In the genomic region with DNA sequence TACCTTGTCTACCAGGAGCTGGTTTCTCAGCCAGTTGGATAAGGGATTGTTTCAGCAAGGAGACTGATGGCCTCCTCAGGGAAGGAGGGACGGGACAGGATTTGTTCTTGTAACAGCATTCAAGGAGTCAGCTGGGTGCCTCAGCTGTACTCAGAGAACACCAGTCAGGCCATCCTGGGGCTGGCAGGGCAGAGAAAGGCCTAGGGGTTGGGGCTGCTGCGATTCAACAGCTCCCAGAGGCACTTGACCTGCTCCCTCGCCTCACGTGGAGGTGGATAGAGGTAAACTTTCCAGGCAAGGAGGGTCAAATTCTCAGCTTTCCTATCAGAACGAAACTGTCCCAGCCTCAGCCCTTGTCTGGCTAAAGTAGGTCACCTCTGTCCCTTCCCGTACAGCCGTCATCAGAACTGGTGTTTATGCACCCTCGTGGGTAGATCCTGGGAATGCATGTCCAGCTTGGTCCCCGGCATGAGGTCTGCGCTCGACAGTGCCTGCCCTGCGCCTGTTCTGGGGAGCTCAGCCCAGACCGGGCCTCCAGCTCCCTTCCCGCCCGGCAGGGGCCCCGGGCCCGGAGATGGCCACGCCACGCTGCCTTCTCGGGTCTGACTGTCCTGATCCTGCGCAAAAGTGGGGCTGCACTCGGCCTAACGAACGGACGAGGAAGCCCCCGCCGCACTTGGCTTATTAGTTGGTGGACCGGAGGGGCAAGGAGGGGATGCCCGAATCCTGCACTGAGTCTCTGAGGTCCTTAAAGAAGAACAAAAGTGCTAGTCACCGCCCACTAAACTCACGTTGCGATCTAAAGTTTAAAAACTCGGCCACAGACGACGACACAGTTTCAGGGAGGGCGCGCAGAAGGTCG, we compare ENCODE assay signal across 8 cellular contexts. TPM values are rescaled to one million over a fixed set of nuclear protein-coding genes. Genes with fewer than 3 reads are reported as not detected.
A peak's percentile ranks its signal among the peaks of the same experiment; 100 is the strongest.
DNase-seq lines count a peak whose midpoint lies in the region; ATAC-seq and TF ChIP-seq lines count a peak whose summit lies in the region.

No MANE protein-coding gene starts in this region.

- CTCF ChIA-PET in HEK293T (lab: Yijun Ruan, JAX): interaction anchor here (1.0 to 3.1 kb wide), 5 partner anchors 12 to 141 kb away, joined by 3 to 22 read pairs (median 3); no protein-coding TSS in a partner anchor
- CTCF ChIA-PET in Panc1 (lab: Charles Lee): interaction anchor here (0.6 to 1.3 kb wide), 4 partner anchors 9 to 103 kb away, joined by 3 to 6 read pairs (median 4); no protein-coding TSS in a partner anchor

- TF ChIP-seq CTCF in GM13976 (IDR thresholded peaks at IDR 0.05; ENCODE audit: borderline replicate concordance, control extremely low read depth, extremely low read depth, insufficient read depth, missing control alignments) (no peak), Panc1 (IDR thresholded peaks at IDR 0.05) (no peak), chondrocyte (IDR thresholded peaks at IDR 0.05) (no peak)

- peak overlapping the region; percentile 73 to 79 for H3K4me3 ChIP-seq in Panc1 (ENCODE audit: low read depth in 2 of 2, low read length in 2 of 2)

- no peaks in the 10 kb centered on the region for H3K27me3 ChIP-seq in Panc1 (ENCODE audit: control insufficient read depth, insufficient read depth, low read length)

- no peaks in the 10 kb centered on the region; the same call in 1 of the 2 replicates for H3K36me3 ChIP-seq in Panc1 (ENCODE audit: control insufficient read depth, insufficient read depth, low read length)

- intact Hi-C loops in Panc1 (cut with micrococcal nuclease; ENCODE audit: unreplicated experiment): no loop called here

- H3K36me3 Mint-ChIP-seq in chondrocyte (ENCODE audit: low read depth): no peaks in the 10 kb centered on the region
- peaks cover 12% of the 10 kb centered on the region for H3K36me3 Mint-ChIP-seq in stimulated activated memory B cell treated with anti-CD40 and anti-IgM and Interleukin-4, amounts not matched to agents 10 μg/mL and 1 μg/mL and 100 μg/mL, for 72 hours

- peak overlapping the region; percentile 94 for H3K4me3 Mint-ChIP-seq in chondrocyte (ENCODE audit: unreplicated experiment)
- peak overlapping the region; percentile 95 for H3K4me3 Mint-ChIP-seq in stimulated activated memory B cell treated with anti-CD40 and anti-IgM and Interleukin-4, amounts not matched to agents 10 μg/mL and 1 μg/mL and 100 μg/mL, for 72 hours

- H3K27ac ChIP-seq in Panc1 (ENCODE audit: low read length): peak overlapping the region; percentile 90

- BruUV-seq in Panc1 (replicated peaks; lab: Mats Ljungman, UMichigan): no TSS peak

- no peaks in the 10 kb centered on the region for H3K9me3 Mint-ChIP-seq in chondrocyte (ENCODE audit: low read depth)
- no peaks in the 10 kb centered on the region for H3K9me3 Mint-ChIP-seq in stimulated activated memory B cell treated with anti-CD40 and anti-IgM and Interleukin-4, amounts not matched to agents 10 μg/mL and 1 μg/mL and 100 μg/mL, for 72 hours

- POLR2A ChIA-PET in HEK293T (lab: Yijun Ruan, JAX) (interaction anchor here (0.7 to 2.8 kb wide), 45 partner anchors 7 to 351 kb away, joined by 3 to 35 read pairs (median 6); a partner anchor contains a TSS), Panc1 (lab: Charles Lee) (interaction anchor here (0.5 kb wide), 1 partner anchor 148 kb away, joined by 3 read pairs; no protein-coding TSS in a partner anchor)

- no peaks in the 10 kb centered on the region for H3K27me3 Mint-ChIP-seq in chondrocyte (ENCODE audit: low read depth)
- no peaks in the 10 kb centered on the region for H3K27me3 Mint-ChIP-seq in stimulated activated memory B cell treated with anti-CD40 and anti-IgM and Interleukin-4, amounts not matched to agents 10 μg/mL and 1 μg/mL and 100 μg/mL, for 72 hours

- DNase-seq in GM13976 (ENCODE audit: low spot score): peak; percentile 72
- DNase-seq in HEK293T (ENCODE audit: extremely low spot score): peak; percentile 36
- DNase-seq in Panc1 (ENCODE audit: low read depth, low spot score): no peak
- no peak for DNase-seq in chondrocyte (ENCODE audit: low spot score)
- DNase-seq in left kidney (ENCODE audit: low read depth, low spot score): peak; percentile 68
- no peak for DNase-seq in SIG-M5 treated with dmso at 0.1 percent for 504 hours (lab: John Stamatoyannopoulos, UW; ENCODE audit: unreplicated experiment)
- no peak for DNase-seq in NCI-H2196 treated with DMSO at 0.1 percent for 48 hours (lab: John Stamatoyannopoulos, UW; ENCODE audit: unreplicated experiment)

- no peaks in the 10 kb centered on the region for H3K9me3 ChIP-seq in Panc1 (ENCODE audit: control insufficient read depth, insufficient read depth, low read depth, low read length)

- H3K4me1 ChIP-seq in Panc1 (ENCODE audit: control insufficient read depth, insufficient read depth, low read length): peaks cover 14% of the 10 kb centered on the region

- peaks cover 22% of the 10 kb centered on the region for H3K4me1 Mint-ChIP-seq in chondrocyte (ENCODE audit: low read depth)
- H3K4me1 Mint-ChIP-seq in stimulated activated memory B cell treated with anti-CD40 and anti-IgM and Interleukin-4, amounts not matched to agents 10 μg/mL and 1 μg/mL and 100 μg/mL, for 72 hours: peaks cover 30% of the 10 kb centered on the region

- ATAC-seq in Panc1: peak; percentile 71
- ATAC-seq in stimulated activated memory B cell treated with anti-CD40 and anti-IgM and Interleukin-4, amounts not matched to agents 10 μg/mL and 1 μg/mL and 100 μg/mL, for 72 hours: peak; percentile 64

- peak overlapping the region; percentile 86 for H3K27ac Mint-ChIP-seq in chondrocyte (ENCODE audit: unreplicated experiment)
- peak overlapping the region; percentile 99 for H3K27ac Mint-ChIP-seq in stimulated activated memory B cell treated with anti-CD40 and anti-IgM and Interleukin-4, amounts not matched to agents 10 μg/mL and 1 μg/mL and 100 μg/mL, for 72 hours

- in situ Hi-C loops in GM13976 (cut with MboI; ENCODE audit: low sequenced_read_pairs, unreplicated experiment) (no loop called here), Panc1 (cut with HindIII; ENCODE audit: low pct_unique_long_range_greater_than_20kb, low sequenced_read_pairs) (no loop called here)

TF ChIP-seq in HEK293T, 16 proteins besides CTCF, POLR2A, EP300 and RAD21:
- no peak for TF ChIP-seq SP1 (IDR thresholded peaks at IDR 0.05)
- TF ChIP-seq ELF4 (IDR thresholded peaks at IDR 0.05): no peak
- peak; percentile 73 for TF ChIP-seq L3MBTL2 (conservative IDR thresholded peaks at IDR 0.05)
- TF ChIP-seq ARNT (IDR thresholded peaks at IDR 0.05): no peak
- no peak for TF ChIP-seq HDGF (IDR thresholded peaks at IDR 0.05; ENCODE audit: borderline replicate concordance)
- TF ChIP-seq CTBP1 (IDR thresholded peaks at IDR 0.05; ENCODE audit: borderline replicate concordance): no peak
- TF ChIP-seq, protein P1, sequence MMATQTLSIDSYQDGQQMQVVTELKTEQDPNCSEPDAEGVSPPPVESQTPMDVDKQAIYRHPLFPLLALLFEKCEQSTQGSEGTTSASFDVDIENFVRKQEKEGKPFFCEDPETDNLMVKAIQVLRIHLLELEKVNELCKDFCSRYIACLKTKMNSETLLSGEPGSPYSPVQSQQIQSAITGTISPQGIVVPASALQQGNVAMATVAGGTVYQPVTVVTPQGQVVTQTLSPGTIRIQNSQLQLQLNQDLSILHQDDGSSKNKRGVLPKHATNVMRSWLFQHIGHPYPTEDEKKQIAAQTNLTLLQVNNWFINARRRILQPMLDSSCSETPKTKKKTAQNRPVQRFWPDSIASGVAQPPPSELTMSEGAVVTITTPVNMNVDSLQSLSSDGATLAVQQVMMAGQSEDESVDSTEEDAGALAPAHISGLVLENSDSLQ (IDR thresholded peaks at IDR 0.05): no peak
- no peak for TF ChIP-seq BHLHE40 (IDR thresholded peaks at IDR 0.05; ENCODE audit: borderline replicate concordance)

RNA-seq across cellular contexts. Expression of a gene that starts 0.8 kb away (rescaled TPM):
- total RNA-seq in Panc1 (2021; ENCODE audit: unreplicated experiment) (16.7 TPM), chondrocyte (6.6 to 10.1 TPM (median 7.0 TPM) in 3 replicates)
- 5.7 TPM for polyA plus RNA-seq in Panc1 (2012; ENCODE audit: insufficient read length)

RNA-seq across cellular contexts. Expression of a gene that starts 33.2 kb away (rescaled TPM):
- 73.0 TPM for total RNA-seq in Panc1 (2021; ENCODE audit: unreplicated experiment)
- 96.1 TPM for polyA plus RNA-seq in Panc1 (2012; ENCODE audit: insufficient read length)
- total RNA-seq in chondrocyte: 91.3 to 106 TPM (median 100 TPM) in 3 replicates

Comparison
In these comparisons a context has a peak if more than half of its experiments do, and no peak if none do; other contexts are left out.
1. DNase-seq: peak in GM13976 (single experiment), HEK293T (single experiment) and left kidney (single experiment); none in Panc1 (single experiment), chondrocyte (single experiment), SIG-M5 treated with dmso at 0.1 percent for 504 hours (single experiment) and NCI-H2196 treated with DMSO at 0.1 percent for 48 hours (single experiment).